In genomic region chr6:12354499-12354898, GRCh38 we compare ENCODE assay signal across 10 cellular contexts.
A peak's percentile ranks its signal among the peaks of the same experiment; 100 is the strongest.
DNase-seq lines count a peak whose midpoint lies in the region; ATAC-seq and TF ChIP-seq lines count a peak whose summit lies in the region.
"Had no signal": no experiment of that assay in that cellular context is flagged by ENCODE, and none has a peak within 500 bp of the region (broad histone marks: within the 10 kb centered on the region; RNA-seq: fewer than 3 reads in every experiment).

No MANE protein-coding gene starts in this region.

- H3K36me3 ChIP-seq in RWPE2 (ENCODE audit: low read depth): no peaks in the 10 kb centered on the region

- H3K27me3 Mint-ChIP-seq in glutamatergic neuron (ENCODE audit: unreplicated experiment): peaks cover 2% of the 10 kb centered on the region
- H3K27me3 Mint-ChIP-seq in stimulated activated naive B cell treated with anti-CD40 and anti-IgM and Interleukin-4, amounts not matched to agents 10 μg/mL and 1 μg/mL and 100 μg/mL, for 72 hours: no peaks in the 10 kb centered on the region
- H3K27me3 Mint-ChIP-seq in CD4-positive, alpha-beta T cell: peaks cover 18% of the 10 kb centered on the region

- no peaks in the 10 kb centered on the region for H3K27me3 ChIP-seq in RWPE2 (ENCODE audit: insufficient read depth, poor library complexity, severe bottlenecking)
- H3K27me3 ChIP-seq in CD4-positive, alpha-beta T cell (ENCODE audit: control insufficient read depth, insufficient read depth, low read length): no peaks in the 10 kb centered on the region

- no peaks in the 10 kb centered on the region for H3K9me3 ChIP-seq in RWPE2 (ENCODE audit: severe bottlenecking)
- H3K9me3 ChIP-seq in CD4-positive, alpha-beta T cell (ENCODE audit: control insufficient read depth, low read length): peaks cover 8% of the 10 kb centered on the region

- intact Hi-C loops in CD4-positive, alpha-beta T cell (cut with DNase I, micrococcal nuclease): no loop called here

- H3K4me3 ChIP-seq in RWPE2 (ENCODE audit: severe bottlenecking): no peak overlapping the region

- H3K4me3 Mint-ChIP-seq in glutamatergic neuron (ENCODE audit: unreplicated experiment): no peak overlapping the region
- no peak overlapping the region for H3K4me3 Mint-ChIP-seq in stimulated activated naive B cell treated with anti-CD40 and anti-IgM and Interleukin-4, amounts not matched to agents 10 μg/mL and 1 μg/mL and 100 μg/mL, for 72 hours
- H3K4me3 Mint-ChIP-seq in CD4-positive, alpha-beta T cell: no peak overlapping the region
- H3K4me3 Mint-ChIP-seq: activated CD4-positive, alpha-beta T cell treated with anti-CD3 and anti-CD28 coated beads, Interleukin-2, amount 10 ng/mL, durations not matched to agents 24 days and 14 days had no signal

- no peaks in the 10 kb centered on the region for H3K9me3 Mint-ChIP-seq in glutamatergic neuron (ENCODE audit: unreplicated experiment)
- H3K9me3 Mint-ChIP-seq in stimulated activated naive B cell treated with anti-CD40 and anti-IgM and Interleukin-4, amounts not matched to agents 10 μg/mL and 1 μg/mL and 100 μg/mL, for 72 hours: peaks cover 18 to 21% of the 10 kb centered on the region in 2 donors
- peaks cover 6% of the 10 kb centered on the region for H3K9me3 Mint-ChIP-seq in CD4-positive, alpha-beta T cell

- ATAC-seq in GM21367 (IDR thresholded peaks at IDR 0.05; ENCODE audit: unreplicated experiment) (peak; percentile 39), RWPE2 (ENCODE audit: low read depth) (peak; percentile 93)
- ATAC-seq in stimulated activated naive B cell treated with anti-CD40 and anti-IgM and Interleukin-4, amounts not matched to agents 10 μg/mL and 1 μg/mL and 100 μg/mL, for 72 hours (replicated peaks): peak; percentile 77 to 82
- no peak for ATAC-seq in CD4-positive, alpha-beta T cell (ENCODE audit: poor library complexity)

- H3K4me1 ChIP-seq in RWPE2 (ENCODE audit: insufficient read depth, poor library complexity, severe bottlenecking): peaks cover 28% of the 10 kb centered on the region

- peaks cover 10% of the 10 kb centered on the region for H3K4me1 Mint-ChIP-seq in glutamatergic neuron (ENCODE audit: low read depth, unreplicated experiment)
- peaks cover 20 to 32% of the 10 kb centered on the region in 2 donors for H3K4me1 Mint-ChIP-seq in stimulated activated naive B cell treated with anti-CD40 and anti-IgM and Interleukin-4, amounts not matched to agents 10 μg/mL and 1 μg/mL and 100 μg/mL, for 72 hours
- no peaks in the 10 kb centered on the region for H3K4me1 Mint-ChIP-seq in CD4-positive, alpha-beta T cell (ENCODE audit: low read depth)
- H3K4me1 Mint-ChIP-seq: activated CD4-positive, alpha-beta T cell treated with anti-CD3 and anti-CD28 coated beads, Interleukin-2, amount 10 ng/mL, durations not matched to agents 24 days and 14 days had no signal

- CTCF ChIA-PET in CD4-positive, alpha-beta T cell (lab: Charles Lee): no interaction called here

- no peak for TF ChIP-seq CTCF in RWPE2 (IDR thresholded peaks at IDR 0.05; ENCODE audit: poor library complexity, severe bottlenecking)
- no peak for TF ChIP-seq CTCF in glutamatergic neuron (IDR thresholded peaks at IDR 0.05; ENCODE audit: partially characterized antibody, unreplicated experiment)
- TF ChIP-seq CTCF in CD4-positive, alpha-beta T cell (IDR thresholded peaks at IDR 0.05): no peak

- POLR2A ChIA-PET in CD4-positive, alpha-beta T cell (lab: Charles Lee): no interaction called here

- H3K27ac Mint-ChIP-seq in glutamatergic neuron (ENCODE audit: unreplicated experiment): no peak overlapping the region
- H3K27ac Mint-ChIP-seq in stimulated activated naive B cell treated with anti-CD40 and anti-IgM and Interleukin-4, amounts not matched to agents 10 μg/mL and 1 μg/mL and 100 μg/mL, for 72 hours: no peak overlapping the region
- no peak overlapping the region for H3K27ac Mint-ChIP-seq in CD4-positive, alpha-beta T cell
- H3K27ac Mint-ChIP-seq: activated CD4-positive, alpha-beta T cell treated with anti-CD3 and anti-CD28 coated beads, Interleukin-2, amount 10 ng/mL, durations not matched to agents 24 days and 14 days had no signal

- H3K36me3 Mint-ChIP-seq in glutamatergic neuron (ENCODE audit: unreplicated experiment): peaks cover 15% of the 10 kb centered on the region
- peaks cover 11 to 18% of the 10 kb centered on the region in 2 donors for H3K36me3 Mint-ChIP-seq in stimulated activated naive B cell treated with anti-CD40 and anti-IgM and Interleukin-4, amounts not matched to agents 10 μg/mL and 1 μg/mL and 100 μg/mL, for 72 hours
- no peaks in the 10 kb centered on the region for H3K36me3 Mint-ChIP-seq in CD4-positive, alpha-beta T cell (ENCODE audit: low read depth)

- no peak for DNase-seq in RWPE2 (ENCODE audit: low spot score)
- DNase-seq in glutamatergic neuron: peak; percentile 40
- peak; percentile 33 for DNase-seq in stimulated activated naive B cell treated with anti-CD40 and anti-IgM and Interleukin-4, amounts not matched to agents 10 μg/mL and 1 μg/mL and 100 μg/mL, for 72 hours
- DNase-seq in A172 (ENCODE audit: low spot score): no peak
- no peak for DNase-seq in caudate nucleus (lab: John Stamatoyannopoulos, UW)
- no peak for DNase-seq in CD4-positive, alpha-beta T cell
- no peak for DNase-seq in SW 1271 (lab: John Stamatoyannopoulos, UW)
- DNase-seq: activated CD4-positive, alpha-beta T cell treated with anti-CD3 and anti-CD28 coated beads, Interleukin-2, amount 10 ng/mL, durations not matched to agents 24 days and 14 days; NCI-H1048 had no signal

- H3K27ac ChIP-seq in RWPE2 (ENCODE audit: poor library complexity, severe bottlenecking): peak overlapping the region; percentile 98
- H3K27ac ChIP-seq in caudate nucleus (ENCODE audit: low read depth, low read length): no peak overlapping the region
- no peak overlapping the region for H3K27ac ChIP-seq in CD4-positive, alpha-beta T cell (ENCODE audit: low read depth, low read length)

Comparison
In these comparisons a context has a peak if more than half of its experiments do, and no peak if none do; other contexts are left out.
1. DNase-seq: peak in glutamatergic neuron (single experiment) and stimulated activated naive B cell treated with anti-CD40 and anti-IgM and Interleukin-4, amounts not matched to agents 10 μg/mL and 1 μg/mL and 100 μg/mL, for 72 hours (single experiment); none in RWPE2 (single experiment), A172 (single experiment), caudate nucleus (0 of 61), CD4-positive, alpha-beta T cell (0 of 10) and SW 1271 (0 of 2).